Comparison of ENCODE assay signal across 13 cellular contexts in the genomic region with DNA sequence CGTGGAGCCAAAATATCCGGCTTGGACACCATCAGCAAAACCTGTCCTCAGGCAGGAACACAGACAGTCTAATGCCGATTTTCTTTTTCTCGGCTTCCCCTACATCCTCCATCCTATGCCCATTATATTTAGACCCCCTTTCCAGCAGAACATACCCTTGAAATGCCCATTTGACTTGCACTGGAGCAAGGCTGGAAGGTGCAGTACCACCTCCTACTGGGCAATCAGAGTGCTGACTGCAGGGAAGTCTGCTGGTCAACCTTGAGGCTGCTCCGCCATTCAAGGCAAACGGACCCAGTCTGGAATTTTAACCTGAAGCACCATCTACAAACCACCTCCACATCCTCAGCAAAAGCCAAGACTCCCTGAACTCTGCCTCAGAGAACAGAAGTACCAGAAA.
"Had no signal": no experiment of that assay in that cellular context is flagged by ENCODE, and none has a peak within 500 bp of the region (broad histone marks: within the 10 kb centered on the region; RNA-seq: fewer than 3 reads in every experiment).

No MANE protein-coding gene starts in this region.

- H3K4me1 ChIP-seq: pancreas had no signal

- H3K9me3 Mint-ChIP-seq: activated CD4-positive, alpha-beta memory T cell treated with anti-CD3 and anti-CD28 coated beads, Interleukin-2, amount 10 ng/mL, durations not matched to agents 7 days and 5 days; mesothelial cell of epicardium; neural crest cell; stimulated activated naive CD8-positive, alpha-beta T cell treated with anti-CD3 and anti-CD28 coated beads, Interleukin-15, Interleukin-2, amounts not matched to agents 100 ng/mL and 50 ng/mL, for 24 hours had no signal

- H3K4me3 Mint-ChIP-seq: activated CD4-positive, alpha-beta memory T cell treated with anti-CD3 and anti-CD28 coated beads, Interleukin-2, amount 10 ng/mL, durations not matched to agents 7 days and 5 days; mesothelial cell of epicardium; neural crest cell; stimulated activated naive CD8-positive, alpha-beta T cell treated with anti-CD3 and anti-CD28 coated beads, Interleukin-15, Interleukin-2, amounts not matched to agents 100 ng/mL and 50 ng/mL, for 24 hours had no signal

- H3K27ac Mint-ChIP-seq: activated CD4-positive, alpha-beta memory T cell treated with anti-CD3 and anti-CD28 coated beads, Interleukin-2, amount 10 ng/mL, durations not matched to agents 7 days and 5 days; mesothelial cell of epicardium had no signal

- H3K27me3 ChIP-seq: pancreas had no signal

- DNase-seq: activated CD4-positive, alpha-beta memory T cell treated with anti-CD3 and anti-CD28 coated beads, Interleukin-2, amount 10 ng/mL, durations not matched to agents 7 days and 5 days; activated gamma-delta T cell treated with Interleukin-2 at 50 U/mL for 16 hours; activated T-cell treated with anti-CD3 and anti-CD28 coated beads, Interleukin-2, amount 50 U/mL, for 48 hours; effector memory CD4-positive, alpha-beta T cell; kidney glomerular epithelial cell; stimulated activated CD4-positive, alpha-beta T cell treated with anti-CD3 and anti-CD28 coated beads, Interleukin-15, amount 100 ng/mL, for 24 hours; stimulated activated CD4-positive, alpha-beta T cell treated with anti-CD3 and anti-CD28 coated beads, Interleukin-4, amount 100 ng/mL, for 24 hours had no signal

- H3K27me3 Mint-ChIP-seq: activated CD4-positive, alpha-beta memory T cell treated with anti-CD3 and anti-CD28 coated beads, Interleukin-2, amount 10 ng/mL, durations not matched to agents 7 days and 5 days; stimulated activated naive CD8-positive, alpha-beta T cell treated with anti-CD3 and anti-CD28 coated beads, Interleukin-15, Interleukin-2, amounts not matched to agents 100 ng/mL and 50 ng/mL, for 24 hours had no signal

- H3K9me3 ChIP-seq: pancreas, thoracic aorta had no signal

- H3K27ac ChIP-seq: epithelial cell of prostate, pancreas, thoracic aorta had no signal

- H3K36me3 ChIP-seq: pancreas, thoracic aorta had no signal

- H3K4me3 ChIP-seq: pancreas, thoracic aorta had no signal
